ENCODE assay signal across 8 cellular contexts in the genomic region with DNA sequence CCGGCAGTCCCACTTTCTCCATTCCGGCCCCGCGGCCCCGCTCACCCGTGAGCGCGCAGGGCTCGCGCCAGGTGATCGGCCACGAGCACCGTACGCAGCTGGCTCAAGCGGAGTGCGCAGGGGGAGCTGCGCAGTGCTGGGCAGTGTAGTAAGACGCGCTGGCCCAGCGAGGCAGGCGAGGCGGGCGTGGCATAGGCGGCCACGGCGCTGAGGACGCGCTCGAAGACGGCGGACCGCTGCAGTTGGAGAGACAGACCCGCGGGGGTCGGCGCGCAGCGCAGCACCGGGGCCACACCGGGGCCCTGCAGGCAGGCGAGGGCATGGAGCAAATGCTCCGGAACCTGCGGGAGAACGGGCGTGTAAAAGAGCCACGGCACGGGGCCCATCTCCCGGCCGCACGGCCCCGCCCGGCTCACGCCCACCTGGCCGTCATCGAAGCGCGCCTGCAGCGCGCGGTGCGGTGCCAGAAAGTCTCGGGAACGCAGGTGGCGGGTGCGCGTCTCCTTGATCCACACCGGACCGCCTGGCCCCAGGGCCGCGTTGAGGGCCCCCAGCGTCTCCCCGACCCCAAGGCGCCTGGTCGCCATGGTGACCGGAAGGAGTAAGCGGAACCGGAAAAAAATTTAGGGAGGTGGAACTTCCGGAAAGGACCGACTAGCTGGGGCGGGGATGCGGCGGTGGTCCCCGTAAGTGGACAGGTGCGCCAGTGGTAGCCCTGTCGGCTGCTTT. TPM values are rescaled to one million over a fixed set of nuclear protein-coding genes. Genes with fewer than 3 reads are reported as not detected.
A peak's percentile ranks its signal among the peaks of the same experiment; 100 is the strongest.
DNase-seq lines count a peak whose midpoint lies in the region; ATAC-seq and TF ChIP-seq lines count a peak whose summit lies in the region.

TSS of gene DALRD3 (minus strand) at position 603 of the 729 bp plus-strand sequence. CDS start at position 587, 16 bp downstream.

- H3K9me3 Mint-ChIP-seq in activated B cell treated with CpG ODN at 0.5 μM for 24 hours = no peaks in the 10 kb centered on the region
- no peaks in the 10 kb centered on the region for H3K9me3 Mint-ChIP-seq in central memory CD8-positive, alpha-beta T cell

- no peak for TF ChIP-seq CTCF in activated B cell treated with CpG ODN at 0.5 μM for 24 hours (IDR thresholded peaks at IDR 0.05)

- H3K27ac Mint-ChIP-seq in activated B cell treated with CpG ODN at 0.5 μM for 24 hours = peak within 1 kb of the TSS; percentile 84
- H3K27ac Mint-ChIP-seq in central memory CD8-positive, alpha-beta T cell (ENCODE audit: low read depth) = peak within 1 kb of the TSS; percentile 69

- H3K36me3 Mint-ChIP-seq in activated B cell treated with CpG ODN at 0.5 μM for 24 hours (ENCODE audit: low read depth) = peaks cover 40% of the 10 kb centered on the region
- H3K36me3 Mint-ChIP-seq in central memory CD8-positive, alpha-beta T cell (ENCODE audit: insufficient read depth) = peaks cover 33% of the 10 kb centered on the region

- POLR2A ChIA-PET in activated B cell treated with CpG ODN at 0.5 μM for 24 hours (lab: Charles Lee) = interaction anchor here (1.0 to 14.9 kb wide), 10 partner anchors 7 to 322 kb away, joined by 3 to 372 read pairs (median 6); partner anchors contain the start of genes IMPDH2, P4HTM, QRICH1 and USP4

- H3K4me1 Mint-ChIP-seq in activated B cell treated with CpG ODN at 0.5 μM for 24 hours = peaks cover 39% of the 10 kb centered on the region
- peaks cover 35% of the 10 kb centered on the region for H3K4me1 Mint-ChIP-seq in central memory CD8-positive, alpha-beta T cell

- no peaks in the 10 kb centered on the region for H3K27me3 Mint-ChIP-seq in activated B cell treated with CpG ODN at 0.5 μM for 24 hours
- H3K27me3 Mint-ChIP-seq in central memory CD8-positive, alpha-beta T cell = no peaks in the 10 kb centered on the region

- peak; percentile 2 for ATAC-seq in activated B cell treated with CpG ODN at 0.5 μM for 24 hours (ENCODE audit: low read depth)
- ATAC-seq in central memory CD8-positive, alpha-beta T cell (replicated peaks; ENCODE audit: extremely low read depth, poor library complexity, severe bottlenecking) = no peak
- ATAC-seq in GM19023 (IDR thresholded peaks at IDR 0.05; ENCODE audit: unreplicated experiment) = no peak

- H3K4me3 ChIP-seq in skeletal muscle tissue (ENCODE audit: low read length in 3 of 3) = peak within 1 kb of the TSS; percentile 81 to 89 (median 87)

- H3K36me3 ChIP-seq in skeletal muscle tissue (ENCODE audit: control insufficient read depth in 3 of 3, insufficient read depth in 3 of 3, low read length in 3 of 3) = peaks cover 34 to 40% (median 35%) of the 10 kb centered on the region in 3 donors

- peak within 1 kb of the TSS; percentile 65 for H3K27ac ChIP-seq in skeletal muscle tissue (ENCODE audit: low read depth, low read length)

- H3K4me1 ChIP-seq in skeletal muscle tissue (ENCODE audit: control insufficient read depth in 3 of 3, insufficient read depth in 3 of 3, low read length in 3 of 3) = peaks cover 44 to 59% (median 53%) of the 10 kb centered on the region in 3 donors

- DNase-seq in NCI-H1417 (lab: John Stamatoyannopoulos, UW) (peak; percentile 67 to 85 (median 76)), NCI-H1417 treated with DMSO at 0.1 percent for 48 hours (lab: John Stamatoyannopoulos, UW) (no peak), NCI-H2227 treated with DMSO at 0.1 percent for 48 hours (lab: John Stamatoyannopoulos, UW) (peak; percentile 63), activated B cell treated with CpG ODN at 0.5 μM for 24 hours (peak; percentile 64), iris pigment epithelial cell (ENCODE audit: low read depth) (peak; percentile 73)
- DNase-seq in central memory CD8-positive, alpha-beta T cell (ENCODE audit: low spot score in 2 of 2) = peak; percentile 34 to 51

- intact Hi-C loops in activated B cell treated with CpG ODN at 0.5 μM for 24 hours (cut with micrococcal nuclease) = loop anchor here (5.0 kb wide), 1 partner anchor 1174 kb away; the partner anchor contains the start of gene GNAT1

- H3K9ac ChIP-seq in skeletal muscle tissue (ENCODE audit: low read depth in 1 of 3, low read length in 3 of 3) = peak within 1 kb of the TSS; percentile 68 to 86 (median 81)

- peak within 1 kb of the TSS; percentile 94 for H3K4me3 Mint-ChIP-seq in activated B cell treated with CpG ODN at 0.5 μM for 24 hours
- peak within 1 kb of the TSS; percentile 98 for H3K4me3 Mint-ChIP-seq in central memory CD8-positive, alpha-beta T cell

- H3K9me3 ChIP-seq in skeletal muscle tissue (ENCODE audit: control insufficient read depth in 3 of 3, low read length in 3 of 3) = no peaks in the 10 kb centered on the region

- H3K27me3 ChIP-seq in skeletal muscle tissue (ENCODE audit: control insufficient read depth in 3 of 3, insufficient read depth in 3 of 3, low read length in 3 of 3) = no peaks in the 10 kb centered on the region

- CTCF ChIA-PET in activated B cell treated with CpG ODN at 0.5 μM for 24 hours (lab: Charles Lee) = interaction anchor here (0.6 to 7.5 kb wide), 3 partner anchors 11 to 30 kb away, joined by 3 to 57 read pairs (median 5); partner anchors contain the start of genes IMPDH2, P4HTM and WDR6

RNA-seq across cellular contexts. Expression of gene DALRD3, which starts in this region (rescaled TPM):
- 36.7 and 38.3 TPM in 2 replicates for total RNA-seq in activated B cell treated with CpG ODN at 0.5 μM for 24 hours
- total RNA-seq in skeletal muscle tissue = 27.7 TPM
